ENCODE assay signal across 1 cellular context in genomic region chr2:63743976-63744331, GRCh38.
TF ChIP-seq lines count a peak whose summit lies in the region.

No MANE protein-coding gene starts in this region.

TF ChIP-seq in HCT116, 20 proteins besides CTCF, POLR2A, EP300 and RAD21 (continued from another document):
- TF ChIP-seq ZBTB33 (IDR thresholded peaks at IDR 0.05; ENCODE audit: extremely low read depth, insufficient replicate concordance, low read length) (no peak), FOSL1 (IDR thresholded peaks at IDR 0.05; ENCODE audit: low read depth) (no peak), TCF7L2 (IDR thresholded peaks at IDR 0.05; ENCODE audit: borderline replicate concordance, extremely low read depth, insufficient read depth, insufficient read length) (no peak), SP1 (IDR thresholded peaks at IDR 0.05; ENCODE audit: low read depth) (no peak), CEBPB (IDR thresholded peaks at IDR 0.05; ENCODE audit: low read depth) (no peak), ELF1 (IDR thresholded peaks at IDR 0.05; ENCODE audit: borderline replicate concordance, low read depth) (no peak), POLR2AphosphoS5 (IDR thresholded peaks at IDR 0.05; ENCODE audit: low read depth, low read length) (no peak), SIN3A (IDR thresholded peaks at IDR 0.05; ENCODE audit: low read depth) (no peak), JUND (IDR thresholded peaks at IDR 0.05) (no peak), ZFX (IDR thresholded peaks at IDR 0.05) (no peak), REST (IDR thresholded peaks at IDR 0.05; ENCODE audit: low read depth) (no peak), SRF (IDR thresholded peaks at IDR 0.05; ENCODE audit: low read depth) (no peak)
